ENCODE assay signal across 12 cellular contexts in genomic region chr11:121652982-121653381, GRCh38.
DNase-seq lines count a peak whose midpoint lies in the region; ATAC-seq and TF ChIP-seq lines count a peak whose summit lies in the region.
"Had no signal": no experiment of that assay in that cellular context is flagged by ENCODE, and none has a peak within 500 bp of the region (broad histone marks: within the 10 kb centered on the region; RNA-seq: fewer than 3 reads in every experiment).

No MANE protein-coding gene starts in this region.

- H3K36me3 Mint-ChIP-seq in neural crest cell (ENCODE audit: low read depth) = no peaks in the 10 kb centered on the region

- peaks cover 2% of the 10 kb centered on the region for H3K9me3 Mint-ChIP-seq in neural crest cell
- H3K9me3 Mint-ChIP-seq: T-helper 1 cell treated with Interleukin-12 subunit alpha and Interleukin-12 subunit beta and Interleukin-4 antibody, amounts not matched to agents 30 μg/mL and 1 μg/mL, for 36 hours had no signal

- no peaks in the 10 kb centered on the region for H3K27me3 Mint-ChIP-seq in neural crest cell (ENCODE audit: low read depth)

- H3K27ac Mint-ChIP-seq in neural crest cell (ENCODE audit: unreplicated experiment) = no peak overlapping the region
- H3K27ac Mint-ChIP-seq: T-helper 1 cell treated with Interleukin-12 subunit alpha and Interleukin-12 subunit beta and Interleukin-4 antibody, amounts not matched to agents 30 μg/mL and 1 μg/mL, for 36 hours had no signal

- no peak overlapping the region for H3K4me3 ChIP-seq in coronary artery

- H3K4me1 Mint-ChIP-seq in neural crest cell = peaks cover 39% of the 10 kb centered on the region

- H3K27ac ChIP-seq in coronary artery = no peak overlapping the region
- H3K27ac ChIP-seq: epithelial cell of prostate had no signal

- peak; percentile 35 for DNase-seq in EH (ENCODE audit: low read depth)
- no peak for DNase-seq in coronary artery (ENCODE audit: low spot score)
- DNase-seq in neural crest cell (ENCODE audit: low read depth, low spot score) = peak; percentile 33
- no peak for DNase-seq in globus pallidus (ENCODE audit: low spot score)
- no peak for DNase-seq in RPMI8226
- no peak for DNase-seq in activated T-cell treated with anti-CD3 and anti-CD28 coated beads, Interleukin-2, amount 50 U/mL, for 1 hour
- DNase-seq: GDM1, NCI-H1694 had no signal

- TF ChIP-seq CTCF in LNCAP (IDR thresholded peaks at IDR 0.05) (0 out of 2 replicates have a peak, but pooled peaks have one; percentile 18), coronary artery (IDR thresholded peaks at IDR 0.05) (peak; percentile 27), neural crest cell (conservative IDR thresholded peaks at IDR 0.05) (peak; percentile 62)

- no peak for ATAC-seq in HG02852 (IDR thresholded peaks at IDR 0.05; ENCODE audit: unreplicated experiment)

- H3K4me3 Mint-ChIP-seq in neural crest cell = peak overlapping the region; percentile 72
- H3K4me3 Mint-ChIP-seq: T-helper 1 cell treated with Interleukin-12 subunit alpha and Interleukin-12 subunit beta and Interleukin-4 antibody, amounts not matched to agents 30 μg/mL and 1 μg/mL, for 36 hours had no signal

Comparison
In these comparisons a context has a peak if more than half of its experiments do, and no peak if none do; other contexts are left out.
1. DNase-seq: peak in EH (single experiment) and neural crest cell (single experiment); none in coronary artery (single experiment), globus pallidus (single experiment), RPMI8226 (single experiment) and activated T-cell treated with anti-CD3 and anti-CD28 coated beads, Interleukin-2, amount 50 U/mL, for 1 hour (single experiment).
2. Peak in every context shown above with its lines, with median percentiles within 50 percentile points of each other: CTCF ChIP-seq.